In the genomic region with DNA sequence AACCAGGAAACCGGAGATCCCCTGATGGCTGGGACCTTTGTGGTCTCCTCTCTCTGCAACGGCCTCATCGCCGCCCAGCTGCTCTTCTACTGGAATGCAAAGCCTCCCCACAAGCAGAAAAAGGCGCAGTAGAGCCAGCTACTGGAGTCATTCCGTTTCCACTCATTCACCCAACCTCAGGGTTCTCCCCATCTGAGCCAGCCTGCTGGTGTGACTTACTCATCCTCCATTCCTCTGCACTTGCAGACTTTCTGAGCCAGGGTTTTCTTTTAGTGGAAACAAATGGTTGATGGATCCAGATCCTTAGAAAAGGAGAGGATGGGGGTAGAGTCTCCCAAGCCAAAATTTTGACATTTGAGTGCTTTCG, we compare ENCODE assay signal across 10 cellular contexts. TPM values are rescaled to one million over a fixed set of nuclear protein-coding genes. Genes with fewer than 3 reads are reported as not detected.
DNase-seq lines count a peak whose midpoint lies in the region; ATAC-seq and TF ChIP-seq lines count a peak whose summit lies in the region.
"Had no signal": no experiment of that assay in that cellular context is flagged by ENCODE, and none has a peak within 500 bp of the region (broad histone marks: within the 10 kb centered on the region; RNA-seq: fewer than 3 reads in every experiment).

No MANE protein-coding gene starts in this region.

- POLR2A ChIA-PET in RWPE1 (lab: Yijun Ruan, JAX; ENCODE audit: low non-redundant PET) = interaction anchor here (0.5 to 1.2 kb wide), 5 partner anchors 10 to 233 kb away, joined by 3 to 9 read pairs (median 3); no protein-coding TSS in a partner anchor

- H3K4me3 Mint-ChIP-seq in activated T-cell treated with anti-CD3 and anti-CD28 coated beads, Interleukin-2, amount 50 U/mL, for 72 hours = no peak overlapping the region

- CTCF ChIA-PET in RWPE1 (lab: Yijun Ruan, JAX) = interaction anchor here (0.6 to 1.5 kb wide), 4 partner anchors 12 to 1463 kb away, joined by 3 to 4 read pairs (median 3); no protein-coding TSS in a partner anchor

- no peaks in the 10 kb centered on the region for H3K9me3 Mint-ChIP-seq in activated T-cell treated with anti-CD3 and anti-CD28 coated beads, Interleukin-2, amount 50 U/mL, for 72 hours

- in situ Hi-C loops in GM13977 (cut with MboI; ENCODE audit: low pct_unique_long_range_greater_than_20kb, low sequenced_read_pairs, unreplicated experiment) = no loop called here

- 46 to 62% methylated on average over 5 to 7 of the region's 7 CpGs for WGBS in esophagus squamous epithelium, 2 donors

- H3K27ac ChIP-seq in RWPE1 (peak overlapping the region; percentile 100), esophagus squamous epithelium (peak overlapping the region; percentile 90 to 96 (median 96))

- no peaks in the 10 kb centered on the region for H3K27me3 Mint-ChIP-seq in activated T-cell treated with anti-CD3 and anti-CD28 coated beads, Interleukin-2, amount 50 U/mL, for 72 hours (ENCODE audit: low read depth)

- peaks cover 25% of the 10 kb centered on the region for H3K4me1 Mint-ChIP-seq in activated T-cell treated with anti-CD3 and anti-CD28 coated beads, Interleukin-2, amount 50 U/mL, for 72 hours (ENCODE audit: low read depth)

- no peak for ATAC-seq in activated T-cell treated with anti-CD3 and anti-CD28 coated beads, Interleukin-2, amount 50 U/mL, for 72 hours (replicated peaks in 1 of 2)
- no peak for ATAC-seq in omental fat pad (ENCODE audit: low FRiP score)

- no peaks in the 10 kb centered on the region for H3K27me3 ChIP-seq in esophagus squamous epithelium

- peaks cover 15 to 49% (median 19%) of the 10 kb centered on the region in 3 donors for H3K36me3 ChIP-seq in esophagus squamous epithelium

- H3K27ac Mint-ChIP-seq in activated T-cell treated with anti-CD3 and anti-CD28 coated beads, Interleukin-2, amount 50 U/mL, for 72 hours = peak overlapping the region; percentile 16

- peaks cover 42 to 87% (median 50%) of the 10 kb centered on the region in 3 donors for H3K4me1 ChIP-seq in esophagus squamous epithelium

- DNase-seq in activated T-cell treated with anti-CD3 and anti-CD28 coated beads, Interleukin-2, amount 50 U/mL, for 72 hours = no peak
- no peak for DNase-seq in activated T-cell treated with anti-CD3 and anti-CD28 coated beads, Interleukin-2, amount 50 U/mL, for 48 hours
- peak; percentile 64 for DNase-seq in RWPE1 (ENCODE audit: low spot score)
- DNase-seq in esophagus squamous epithelium (lab: John Stamatoyannopoulos, UW) = no peak
- peak; percentile 43 for DNase-seq in smooth muscle cell of the brain vasculature (ENCODE audit: low read depth, low spot score)
- DNase-seq in LoVo (ENCODE audit: low spot score) = no peak
- DNase-seq in GM13977 (ENCODE audit: low spot score) = no peak
- no peak for DNase-seq in omental fat pad (ENCODE audit: low spot score)
- DNase-seq: NCI-H2107 had no signal

- H3K36me3 Mint-ChIP-seq in activated T-cell treated with anti-CD3 and anti-CD28 coated beads, Interleukin-2, amount 50 U/mL, for 72 hours (ENCODE audit: insufficient read depth in 2 of 2) = peaks cover 5 to 7% of the 10 kb centered on the region in 2 donors

- H3K9me3 ChIP-seq in esophagus squamous epithelium = no peaks in the 10 kb centered on the region

- no peak for TF ChIP-seq POLR2A in esophagus squamous epithelium (IDR thresholded peaks at IDR 0.05)

- peak overlapping the region; percentile 64 to 76 (median 68) for H3K4me3 ChIP-seq in esophagus squamous epithelium

- intact Hi-C loops in esophagus squamous epithelium (cut with DNase I) = no loop called here

- TF ChIP-seq CTCF in RWPE1 (conservative IDR thresholded peaks at IDR 0.05; ENCODE audit: low read depth) (no peak), esophagus squamous epithelium (IDR thresholded peaks at IDR 0.05) (no peak), GM13977 (IDR thresholded peaks at IDR 0.05; ENCODE audit: extremely low read depth, insufficient read depth, missing control alignments) (no peak), omental fat pad (IDR thresholded peaks at IDR 0.05) (no peak)

RNA-seq across cellular contexts. Expression of a gene that starts 2.5 kb away (rescaled TPM):
- under 1 TPM; 0.34 to 0.86 TPM for total RNA-seq in activated T-cell treated with anti-CD3 and anti-CD28 coated beads, Interleukin-2, amount 50 U/mL, for 72 hours
- total RNA-seq in esophagus squamous epithelium = 100 to 1,000 TPM in 2 of 4 donors, 10 to 100 TPM in 2; 89.1 to 127 (median 103) TPM
- under 1 TPM in 3 of 4 donors, not detected in 1; 0.56 to 0.95 (median 0.72) TPM for total RNA-seq in omental fat pad
- total RNA-seq: mesenteric fat pad had no signal

RNA-seq across cellular contexts. Expression of a gene that starts 3.8 kb away (rescaled TPM):
- 10 to 100 TPM; 44.0 to 51.9 TPM for total RNA-seq in activated T-cell treated with anti-CD3 and anti-CD28 coated beads, Interleukin-2, amount 50 U/mL, for 72 hours
- 100 to 1,000 TPM in 2 of 4 donors, 10 to 100 TPM in 2; 69.3 to 123 (median 100) TPM for total RNA-seq in esophagus squamous epithelium
- 100 to 1,000 TPM in 3 of 4 donors, 10 to 100 TPM in 1; 86.5 to 144 (median 122) TPM for total RNA-seq in omental fat pad

RNA-seq across cellular contexts. Expression of a gene that starts 8.0 kb away (rescaled TPM):
- total RNA-seq in activated T-cell treated with anti-CD3 and anti-CD28 coated beads, Interleukin-2, amount 50 U/mL, for 72 hours = 10 to 100 TPM; 10.3 to 28.1 TPM
- 10 to 100 TPM; 32.1 to 52.9 (median 45.2) TPM for total RNA-seq in esophagus squamous epithelium
- 100 to 1,000 TPM in 3 of 4 donors, 10 to 100 TPM in 1; 99.1 to 321 (median 191) TPM for total RNA-seq in omental fat pad

RNA-seq across cellular contexts. Expression of a gene that starts 25.7 kb away (rescaled TPM):
- 10 to 100 TPM; 41.8 to 55.3 TPM for total RNA-seq in activated T-cell treated with anti-CD3 and anti-CD28 coated beads, Interleukin-2, amount 50 U/mL, for 72 hours
- 10 to 100 TPM; 32.1 to 65.4 (median 48.3) TPM for total RNA-seq in esophagus squamous epithelium
- total RNA-seq in omental fat pad = 10 to 100 TPM; 48.9 to 66.7 (median 59.0) TPM

RNA-seq across cellular contexts. Expression of a gene that starts 27.3 kb away (rescaled TPM):
- total RNA-seq in activated T-cell treated with anti-CD3 and anti-CD28 coated beads, Interleukin-2, amount 50 U/mL, for 72 hours = 10 to 100 TPM; 52.5 to 53.3 TPM
- total RNA-seq in esophagus squamous epithelium (10 to 100 TPM; 17.2 to 24.0 (median 20.6) TPM), omental fat pad (10 to 100 TPM; 17.8 to 30.3 (median 22.7) TPM)

Comparison
In these comparisons a context has a peak if more than half of its experiments do, and no peak if none do; other contexts are left out.
1. DNase-seq: peak in RWPE1 (single experiment) and smooth muscle cell of the brain vasculature (single experiment); none in activated T-cell treated with anti-CD3 and anti-CD28 coated beads, Interleukin-2, amount 50 U/mL, for 72 hours (0 of 2), activated T-cell treated with anti-CD3 and anti-CD28 coated beads, Interleukin-2, amount 50 U/mL, for 48 hours (0 of 2), esophagus squamous epithelium (single experiment), LoVo (single experiment), GM13977 (single experiment) and omental fat pad (single experiment).
2. RNA of a gene that starts 2.5 kb away (total RNA-seq): 89.1 to 127 TPM in esophagus squamous epithelium; 0.34 to 0.86 TPM in activated T-cell treated with anti-CD3 and anti-CD28 coated beads, Interleukin-2, amount 50 U/mL, for 72 hours and 0.56 to 0.95 TPM in omental fat pad; every median in the first group is over 10 times any median in the second.